ENCODE assay signal across 18 cellular contexts in the genomic region with DNA sequence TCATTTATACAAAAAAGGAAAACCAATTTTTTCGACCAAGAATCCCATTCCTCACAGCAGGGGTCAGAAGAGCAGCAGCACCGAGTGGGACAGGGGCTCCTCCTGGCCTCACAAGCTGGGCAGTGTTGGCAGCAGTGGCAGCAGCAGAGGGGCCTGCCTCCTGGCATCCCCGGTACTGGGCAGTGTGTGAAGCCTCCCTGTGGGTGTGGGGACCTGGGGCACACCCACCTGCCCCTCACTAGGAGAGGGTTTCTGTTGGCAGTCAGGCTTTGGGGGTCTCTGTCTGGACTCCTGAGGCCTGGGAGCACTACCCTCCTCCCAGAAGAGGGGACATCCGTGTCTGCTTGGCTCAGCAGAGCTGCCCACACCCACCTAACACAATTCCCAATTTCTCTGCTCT.
A peak's percentile ranks its signal among the peaks of the same experiment; 100 is the strongest.
DNase-seq lines count a peak whose midpoint lies in the region; ATAC-seq, FAIRE-seq and TF ChIP-seq lines count a peak whose summit lies in the region.
"Had no signal": no experiment of that assay in that cellular context is flagged by ENCODE, and none has a peak within 500 bp of the region (broad histone marks: within the 10 kb centered on the region; RNA-seq: fewer than 3 reads in every experiment).

No MANE protein-coding gene starts in this region.

- in situ Hi-C loops in mammary epithelial cell (cut with MboI; ENCODE audit: low sequenced_read_pairs in 2 of 2) = loop anchor here (25.0 kb wide), 1 partner anchor 451 kb away; no protein-coding TSS in a partner anchor

- H3K4me3 ChIP-seq in BLaER1 (no peak overlapping the region), mammary epithelial cell (replicated peaks in 1 of 3; ENCODE audit: insufficient read depth in 1 of 3, low read depth in 2 of 3, low read length in 3 of 3) (no peak overlapping the region)
- no peak overlapping the region for H3K4me3 ChIP-seq in BLaER1 treated with 17β-estradiol and CSF1 and Interleukin-3, amounts not matched to agents 10 nM and 100 nM

- no peak for FAIRE-seq in frontal cortex (lab: Jason Lieb, UNC)
- FAIRE-seq: A204.1, GM12891, GM19239 had no signal

- H3K36me3 ChIP-seq in BLaER1 (peaks cover 20% of the 10 kb centered on the region; the same call in 1 of the 2 replicates), mammary epithelial cell (ENCODE audit: insufficient read depth, low read length) (peaks cover 2% of the 10 kb centered on the region)
- no peaks in the 10 kb centered on the region; a peak in 1 of 22 replicates for H3K36me3 ChIP-seq in BLaER1 treated with 17β-estradiol and CSF1 and Interleukin-3, amounts not matched to agents 10 nM and 100 nM

- H3K9ac ChIP-seq in BLaER1 (no peak overlapping the region), mammary epithelial cell (ENCODE audit: insufficient read depth, low read length) (no peak overlapping the region)
- H3K9ac ChIP-seq in BLaER1 treated with 17β-estradiol and CSF1 and Interleukin-3, amounts not matched to agents 10 nM and 100 nM = peak overlapping the region in 1 of 11 experiments; percentile 30; a peak in 2 of 22 replicates

- dilution Hi-C loops in mammary epithelial cell (cut with HindIII; ENCODE audit: low sequenced_read_pairs) = loop anchor here (10.0 kb wide), 1 partner anchor 54 kb away; no protein-coding TSS in a partner anchor

- H3K4me2 ChIP-seq in BLaER1 = peak overlapping the region; percentile 75; the same call in 1 of the 2 replicates
- peak overlapping the region in 6 of 11 experiments; percentile 34 to 74 (median 64); a peak in 11 of 22 replicates for H3K4me2 ChIP-seq in BLaER1 treated with 17β-estradiol and CSF1 and Interleukin-3, amounts not matched to agents 10 nM and 100 nM
- H3K4me2 ChIP-seq in mammary epithelial cell (ENCODE audit: insufficient read depth, low read depth, low read length) = no peak overlapping the region

- H3K9me3 ChIP-seq in BLaER1 (no peaks in the 10 kb centered on the region), mammary epithelial cell (replicated peaks; ENCODE audit: insufficient read depth, low read length) (no peaks in the 10 kb centered on the region)
- H3K9me3 ChIP-seq in BLaER1 treated with 17β-estradiol and CSF1 and Interleukin-3, amounts not matched to agents 10 nM and 100 nM (replicated peaks in 1 of 11) = no peaks in the 10 kb centered on the region
- H3K9me3 ChIP-seq: BE2C had no signal

- CTCF ChIA-PET in mammary epithelial cell (lab: Charles Lee; ENCODE audit: low non-redundant PET) = no interaction called here

- no peaks in the 10 kb centered on the region for H3K79me2 ChIP-seq in mammary epithelial cell (ENCODE audit: insufficient read depth, low read length)

- TF ChIP-seq CTCF in mammary epithelial cell (conservative IDR thresholded peaks at IDR 0.05 in 1 of 2, IDR thresholded peaks at IDR 0.05 in 1 of 2; ENCODE audit: extremely low read depth in 1 of 2, insufficient read depth in 1 of 2, low read depth in 1 of 2, low read length in 2 of 2) = no peak

- DNase-seq in mammary epithelial cell = no peak
- DNase-seq in frontal cortex (ENCODE audit: low spot score in 2 of 2) = no peak
- DNase-seq: ACHN; BE2C; Calu3; CD8-positive, alpha-beta T cell; DMS79 treated with DMSO at 0.1 percent for 48 hours; GF-D8; GOT3; H7; KG1 had no signal

- no peak overlapping the region for H2AFZ ChIP-seq in mammary epithelial cell (ENCODE audit: low read depth, low read length)

- H4K20me1 ChIP-seq in BLaER1 (no peaks in the 10 kb centered on the region), mammary epithelial cell (ENCODE audit: insufficient read depth, low read length) (no peaks in the 10 kb centered on the region)
- peaks cover 0 to 17% (median 0%) of the 10 kb centered on the region in 11 experiments; a peak in 5 of 22 replicates for H4K20me1 ChIP-seq in BLaER1 treated with 17β-estradiol and CSF1 and Interleukin-3, amounts not matched to agents 10 nM and 100 nM

- intact Hi-C loops in mammary epithelial cell (cut with micrococcal nuclease) = no loop called here

- H3K27me3 ChIP-seq in BLaER1 (no peaks in the 10 kb centered on the region), mammary epithelial cell (ENCODE audit: insufficient read depth, low read length) (no peaks in the 10 kb centered on the region)
- H3K27me3 ChIP-seq in BLaER1 treated with 17β-estradiol and CSF1 and Interleukin-3, amounts not matched to agents 10 nM and 100 nM = no peaks in the 10 kb centered on the region
- H3K27me3 ChIP-seq: BE2C had no signal

- ATAC-seq in GM19328 (IDR thresholded peaks at IDR 0.05; ENCODE audit: unreplicated experiment) = no peak
- ATAC-seq: CD8-positive, alpha-beta T cell had no signal

- BruUV-seq in mammary epithelial cell (replicated peaks; lab: Mats Ljungman, UMichigan) = TSS peak; percentile 35

- H3K4me1 ChIP-seq in BLaER1 = peaks cover 35% of the 10 kb centered on the region
- peaks cover 0 to 40% (median 27%) of the 10 kb centered on the region in 10 experiments; a peak in 17 of 20 replicates for H3K4me1 ChIP-seq in BLaER1 treated with 17β-estradiol and CSF1 and Interleukin-3, amounts not matched to agents 10 nM and 100 nM
- peaks cover 13% of the 10 kb centered on the region for H3K4me1 ChIP-seq in mammary epithelial cell (ENCODE audit: insufficient read depth, low read length)
- H3K4me1 ChIP-seq: BE2C had no signal

- 60% methylated on average over 4 of the region's 4 CpGs for WGBS in mammary epithelial cell (ENCODE audit: low coverage, missing lambda C conversion rate)

- peak overlapping the region; percentile 30; the same call in 1 of the 2 replicates for H3K27ac ChIP-seq in BLaER1
- H3K27ac ChIP-seq in BLaER1 treated with 17β-estradiol and CSF1 and Interleukin-3, amounts not matched to agents 10 nM and 100 nM = no peak overlapping the region; a peak in 1 of 22 replicates
- no peak overlapping the region for H3K27ac ChIP-seq in mammary epithelial cell (ENCODE audit: insufficient read depth, low read depth, low read length)
- peak overlapping the region; percentile 97 for H3K27ac ChIP-seq in temporal lobe (ENCODE audit: low read depth, low read length)

Comparison
In these comparisons a context has a peak if more than half of its experiments do, and no peak if none do; other contexts are left out.
1. H3K27ac ChIP-seq: peak in BLaER1 (single experiment) and temporal lobe (single experiment); none in BLaER1 treated with 17β-estradiol and CSF1 and Interleukin-3, amounts not matched to agents 10 nM and 100 nM (0 of 11) and mammary epithelial cell (single experiment).